In genomic region chr12:107560194-107560905, GRCh38 we compare ENCODE assay signal across 20 cellular contexts.
DNase-seq lines count a peak whose midpoint lies in the region; TF ChIP-seq lines count a peak whose summit lies in the region.
"Had no signal": no experiment of that assay in that cellular context is flagged by ENCODE, and none has a peak within 500 bp of the region (broad histone marks: within the 10 kb centered on the region; RNA-seq: fewer than 3 reads in every experiment).

No MANE protein-coding gene starts in this region.

- DNase-seq in NCI-H1694 treated with DMSO at 0.1 percent for 48 hours (lab: John Stamatoyannopoulos, UW) (peak; percentile 1), NCI-H1694 (lab: John Stamatoyannopoulos, UW) (no peak), NCI-H69 (lab: John Stamatoyannopoulos, UW) (peak; percentile 86), epithelial cell of esophagus (ENCODE audit: low read depth) (peak; percentile 10), neural crest cell (ENCODE audit: low read depth, low spot score) (no peak), NCI-H1092 treated with DMSO at 0.1 percent for 48 hours (lab: John Stamatoyannopoulos, UW) (no peak), COR-L47 (lab: John Stamatoyannopoulos, UW) (no peak), germinal center (ENCODE audit: low spot score) (no peak)
- DNase-seq: 8988T; activated CD4-positive, alpha-beta T cell treated with anti-CD3 and anti-CD28 coated beads, Interleukin-2, amount 10 ng/mL, durations not matched to agents 7 days and 5 days; activated naive CD8-positive, alpha-beta T cell treated with anti-CD3 and anti-CD28 coated beads, Interleukin-2, amount 10 ng/mL, durations not matched to agents 7 days and 5 days; activated T-cell treated with anti-CD3 and anti-CD28 coated beads, Interleukin-2, amount 50 U/mL, for 4 hours; DND-41; effector CD8-positive, alpha-beta T cell; Kasumi-1; mucosa of descending colon; NCI-H187 treated with DMSO at 0.1 percent for 48 hours; substantia nigra; T-helper 9 cell had no signal

- H3K27me3 Mint-ChIP-seq in neural crest cell (ENCODE audit: low read depth) = no peaks in the 10 kb centered on the region
- H3K27me3 Mint-ChIP-seq: activated CD4-positive, alpha-beta T cell treated with anti-CD3 and anti-CD28 coated beads, Interleukin-2, amount 10 ng/mL, durations not matched to agents 7 days and 5 days; activated naive CD8-positive, alpha-beta T cell treated with anti-CD3 and anti-CD28 coated beads, Interleukin-2, amount 10 ng/mL, durations not matched to agents 7 days and 5 days had no signal

- H3K4me3 Mint-ChIP-seq in neural crest cell = no peak overlapping the region
- H3K4me3 Mint-ChIP-seq: activated CD4-positive, alpha-beta T cell treated with anti-CD3 and anti-CD28 coated beads, Interleukin-2, amount 10 ng/mL, durations not matched to agents 7 days and 5 days; activated naive CD8-positive, alpha-beta T cell treated with anti-CD3 and anti-CD28 coated beads, Interleukin-2, amount 10 ng/mL, durations not matched to agents 7 days and 5 days; activated T-cell treated with anti-CD3 and anti-CD28 coated beads, Interleukin-2, amount 50 U/mL, for 4 hours had no signal

- H3K4me1 Mint-ChIP-seq in neural crest cell = peaks cover 10% of the 10 kb centered on the region

- H3K27ac Mint-ChIP-seq in neural crest cell (ENCODE audit: unreplicated experiment) = no peak overlapping the region
- H3K27ac Mint-ChIP-seq: activated CD4-positive, alpha-beta T cell treated with anti-CD3 and anti-CD28 coated beads, Interleukin-2, amount 10 ng/mL, durations not matched to agents 7 days and 5 days; activated naive CD8-positive, alpha-beta T cell treated with anti-CD3 and anti-CD28 coated beads, Interleukin-2, amount 10 ng/mL, durations not matched to agents 7 days and 5 days had no signal

- H3K4me3 ChIP-seq in epithelial cell of esophagus (ENCODE audit: low read length) = no peak overlapping the region
- H3K4me3 ChIP-seq: mucosa of descending colon, prostate gland had no signal

- H3K9me3 Mint-ChIP-seq in neural crest cell = no peaks in the 10 kb centered on the region
- H3K9me3 Mint-ChIP-seq: activated CD4-positive, alpha-beta T cell treated with anti-CD3 and anti-CD28 coated beads, Interleukin-2, amount 10 ng/mL, durations not matched to agents 7 days and 5 days; activated naive CD8-positive, alpha-beta T cell treated with anti-CD3 and anti-CD28 coated beads, Interleukin-2, amount 10 ng/mL, durations not matched to agents 7 days and 5 days; activated T-cell treated with anti-CD3 and anti-CD28 coated beads, Interleukin-2, amount 50 U/mL, for 4 hours had no signal

- TF ChIP-seq CTCF in epithelial cell of esophagus (IDR thresholded peaks at IDR 0.05; ENCODE audit: insufficient read depth, low read depth, low read length, missing control alignments) (no peak), neural crest cell (conservative IDR thresholded peaks at IDR 0.05) (peak; percentile 37)

- H3K36me3 Mint-ChIP-seq in neural crest cell (ENCODE audit: low read depth) = no peaks in the 10 kb centered on the region

Comparison
In these comparisons a context has a peak if more than half of its experiments do, and no peak if none do; other contexts are left out.
1. DNase-seq: peak in NCI-H1694 treated with DMSO at 0.1 percent for 48 hours (single experiment), NCI-H69 (single experiment) and epithelial cell of esophagus (single experiment); none in NCI-H1694 (single experiment), neural crest cell (single experiment), NCI-H1092 treated with DMSO at 0.1 percent for 48 hours (single experiment), COR-L47 (single experiment) and germinal center (single experiment).